7 cellular contexts compared by ENCODE assay signal in the genomic region with DNA sequence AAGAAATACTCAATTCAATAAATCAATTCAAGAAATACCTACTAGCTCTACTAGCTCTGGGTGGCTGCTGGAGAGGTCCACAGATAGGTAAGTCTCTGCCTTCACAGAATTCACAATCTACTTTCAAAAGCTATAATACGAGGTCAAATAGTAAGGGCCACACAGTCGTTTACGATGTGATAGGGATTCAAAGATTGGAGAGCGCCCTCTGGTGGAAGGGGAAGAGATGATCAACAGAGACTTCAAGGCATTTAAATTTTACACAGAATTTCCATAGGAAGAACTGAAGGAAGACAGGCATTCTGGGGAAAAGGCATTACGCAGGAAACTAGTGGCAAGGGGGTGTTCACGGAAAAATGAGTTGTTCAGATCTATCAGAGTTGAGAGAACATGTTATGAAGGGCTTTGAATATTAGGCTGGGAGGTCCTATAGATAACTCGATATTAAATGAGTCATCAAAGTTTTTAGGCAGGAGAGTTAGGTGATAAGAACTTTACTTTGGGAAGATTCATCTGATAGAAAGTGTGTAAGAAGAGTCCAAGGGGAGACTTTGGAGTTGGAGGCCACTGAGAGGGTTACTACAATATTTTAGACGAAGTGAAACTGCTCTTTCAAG.
A peak's percentile ranks its signal among the peaks of the same experiment; 100 is the strongest.
DNase-seq lines count a peak whose midpoint lies in the region; ATAC-seq and TF ChIP-seq lines count a peak whose summit lies in the region.

No MANE protein-coding gene starts in this region.

- H3K4me3 ChIP-seq in astrocyte of the spinal cord (ENCODE audit: low read depth, low read length): no peak overlapping the region

- peak; percentile 48 for DNase-seq in NCI-H146 treated with DMSO at 0.1 percent for 48 hours (lab: John Stamatoyannopoulos, UW; ENCODE audit: unreplicated experiment)
- DNase-seq in T-helper 9 cell: peak; percentile 34
- peak; percentile 42 for DNase-seq in astrocyte of the spinal cord (ENCODE audit: low read depth, low spot score)
- DNase-seq in immature natural killer cell: peak; percentile 22 to 29 (median 24)
- peak; percentile 39 for DNase-seq in stimulated activated CD4-positive, alpha-beta T cell treated with anti-CD3 and anti-CD28 coated beads, Interleukin-2, amount 100 ng/mL, for 4 hours (ENCODE audit: low read depth)

- no peak for ATAC-seq in HG02642 (IDR thresholded peaks at IDR 0.05; ENCODE audit: poor library complexity, unreplicated experiment)

- H3K27me3 Mint-ChIP-seq in immature natural killer cell (ENCODE audit: low read depth in 3 of 3): peaks cover 3 to 13% (median 4%) of the 10 kb centered on the region in 3 donors

- H3K9me3 Mint-ChIP-seq in immature natural killer cell: no peaks in the 10 kb centered on the region

- no peaks in the 10 kb centered on the region for H3K36me3 Mint-ChIP-seq in immature natural killer cell

- in situ Hi-C loops in astrocyte of the spinal cord (cut with HindIII; ENCODE audit: low sequenced_read_pairs): no loop called here

- TF ChIP-seq CTCF in GM12872 (IDR thresholded peaks at IDR 0.05; ENCODE audit: insufficient read depth, low read depth, low read length): peak; percentile 71
- peak; percentile 63 for TF ChIP-seq CTCF in astrocyte of the spinal cord (IDR thresholded peaks at IDR 0.05; ENCODE audit: low read depth, low read length)

- no peak overlapping the region for H3K4me3 Mint-ChIP-seq in immature natural killer cell

- no peaks in the 10 kb centered on the region for H3K4me1 Mint-ChIP-seq in immature natural killer cell

- H3K27ac Mint-ChIP-seq in immature natural killer cell: no peak overlapping the region
